25 cellular contexts compared by ENCODE assay signal in genomic region chr7:10315881-10316280, GRCh38.
"Had no signal": no experiment of that assay in that cellular context is flagged by ENCODE, and none has a peak within 500 bp of the region (broad histone marks: within the 10 kb centered on the region; RNA-seq: fewer than 3 reads in every experiment).

No MANE protein-coding gene starts in this region.

- H3K79me2 ChIP-seq: parathyroid adenoma had no signal

- H3K4me1 ChIP-seq: colonic mucosa, esophagus muscularis mucosa, parathyroid adenoma, right atrium auricular region, suprapubic skin, transverse colon, upper lobe of right lung, uterus had no signal

- ATAC-seq: left lobe of liver; mucosa of descending colon; natural killer cell treated with Interleukin-12 subunit alpha and Interleukin-12 subunit beta and Interleukin-15 and Interleukin-18, amount 100 ng/mL, for 72 hours; sciatic nerve; stimulated activated naive CD8-positive, alpha-beta T cell treated with anti-CD3 and anti-CD28 coated beads, Interleukin-15, amount 100 ng/mL, for 72 hours; upper lobe of right lung had no signal

- H3K4me2 ChIP-seq: smooth muscle cell had no signal

- H3K36me3 ChIP-seq: colonic mucosa, esophagus muscularis mucosa, neutrophil, right atrium auricular region, suprapubic skin, transverse colon, upper lobe of right lung, uterus had no signal

- H3K27ac ChIP-seq: colonic mucosa, epithelial cell of prostate, esophagus muscularis mucosa, neutrophil, parathyroid adenoma, right atrium auricular region, suprapubic skin, transverse colon, upper lobe of right lung, uterus had no signal

- H3K9ac ChIP-seq: parathyroid adenoma had no signal

- H2AFZ ChIP-seq: parathyroid adenoma had no signal

- H3K4me3 ChIP-seq: colonic mucosa, esophagus muscularis mucosa, lung, mucosa of descending colon, right atrium auricular region, smooth muscle cell, suprapubic skin, transverse colon, upper lobe of right lung, uterus had no signal

- DNase-seq: colonic mucosa; effector CD8-positive, alpha-beta T cell; endodermal cell; mucosa of descending colon; naive B cell; stimulated activated CD4-positive, alpha-beta T cell treated with anti-CD3 and anti-CD28 coated beads, Interleukin-12 subunit alpha, Interleukin-12 subunit beta, amount 100 ng/mL, for 4 hours; stimulated activated CD4-positive, alpha-beta T cell treated with anti-CD3 and anti-CD28 coated beads, Interleukin-1b, Interleukin-23, amount 100 ng/mL, for 48 hours; stimulated activated CD4-positive, alpha-beta T cell treated with anti-CD3 and anti-CD28 coated beads, Interleukin-4, amount 100 ng/mL, for 1 hour; stimulated activated CD8-positive, alpha-beta memory T cell treated with anti-CD3 and anti-CD28 coated beads, Interleukin-4, amount 100 ng/mL, for 48 hours; stimulated activated naive CD4-positive, alpha-beta T cell; stimulated activated naive CD8-positive, alpha-beta T cell treated with anti-CD3 and anti-CD28 coated beads, Interleukin-15, amount 100 ng/mL, for 72 hours; transverse colon; upper lobe of right lung; uterus had no signal

- H3K9me3 ChIP-seq: colonic mucosa, neutrophil, suprapubic skin, upper lobe of right lung, uterus had no signal

- H3K27me3 ChIP-seq: colonic mucosa, esophagus muscularis mucosa, neutrophil, right atrium auricular region, suprapubic skin, transverse colon, upper lobe of right lung, uterus had no signal
